1 cellular context compared by ENCODE assay signal in the genomic region with DNA sequence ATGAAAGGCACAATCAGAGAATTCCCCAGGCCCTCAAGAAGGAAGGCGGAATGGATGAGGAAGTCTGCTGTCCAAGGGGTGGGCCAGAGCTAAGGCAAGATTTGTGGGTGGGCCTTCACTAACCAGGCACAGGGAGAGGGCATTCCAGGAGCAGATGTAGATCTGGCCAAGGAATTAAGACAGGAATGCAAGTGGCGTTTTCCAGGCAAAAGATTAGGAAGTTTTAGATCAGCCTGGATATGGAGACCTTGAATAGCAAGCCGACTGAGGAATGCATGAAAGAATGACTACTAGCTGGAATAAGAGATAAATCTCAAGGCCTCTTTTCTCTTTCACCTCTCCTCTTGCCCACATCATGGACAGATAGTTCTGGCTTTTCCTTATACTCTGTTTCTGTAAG.
TF ChIP-seq lines count a peak whose summit lies in the region.

No MANE protein-coding gene starts in this region.

TF ChIP-seq in H1, 55 proteins besides CTCF, POLR2A, EP300 and RAD21:
- TF ChIP-seq CBX5 (IDR thresholded peaks at IDR 0.05; ENCODE audit: low read depth, low read length): no peak
- peak; percentile 81 for TF ChIP-seq TEAD4 (IDR thresholded peaks at IDR 0.05; ENCODE audit: low read depth, low read length)
- no peak for TF ChIP-seq PHF8 (conservative IDR thresholded peaks at IDR 0.05; ENCODE audit: low read depth, low read length)
